ENCODE assay signal across 1 cellular context in genomic region chr15:65837301-65838283, GRCh38.
TF ChIP-seq lines count a peak whose summit lies in the region.

No MANE protein-coding gene starts in this region.

TF ChIP-seq in K562, 482 proteins besides CTCF, POLR2A, EP300 and RAD21 (continued from another document and continues in another):
- no peak for TF ChIP-seq ARID4B (CRISPR knock-in tag; IDR thresholded peaks at IDR 0.05)
- no peak for TF ChIP-seq CEBPB (tag; IDR thresholded peaks at IDR 0.05)
- TF ChIP-seq MAX (CRISPR knock-in tag; IDR thresholded peaks at IDR 0.05), result no peak
- TF ChIP-seq PKNOX1 (IDR thresholded peaks at IDR 0.05), result peak; percentile 46; the same call in 1 of the 2 replicates
- no peak for TF ChIP-seq ZSCAN29 (IDR thresholded peaks at IDR 0.05)
- TF ChIP-seq NONO (IDR thresholded peaks at IDR 0.05; ENCODE audit: low read depth in 2 of 2, low read length in 1 of 2), result no peak
- TF ChIP-seq NFE2 (IDR thresholded peaks at IDR 0.05; ENCODE audit: low read depth), result peak; percentile 72
- TF ChIP-seq ZNF551 (CRISPR knock-in tag; IDR thresholded peaks at IDR 0.05), result no peak
- TF ChIP-seq UBTF (IDR thresholded peaks at IDR 0.05; ENCODE audit: borderline replicate concordance in 1 of 2, low read depth in 2 of 2, low read length in 2 of 2), result 0 out of 4 replicates have a peak, but pooled peaks of 1 of the 2 experiments have one; percentile 69
- 0 out of 2 replicates have a peak, but pooled peaks have one; percentile 66 for TF ChIP-seq NCOA1 (IDR thresholded peaks at IDR 0.05; ENCODE audit: low read depth)
- TF ChIP-seq SRF (CRISPR knock-in tag; IDR thresholded peaks at IDR 0.05), result no peak
- TF ChIP-seq POLR2H (tag; IDR thresholded peaks at IDR 0.05; ENCODE audit: low read depth), result no peak
- peak; percentile 82 for TF ChIP-seq ARID2 (IDR thresholded peaks at IDR 0.05)
- TF ChIP-seq, protein P1, sequence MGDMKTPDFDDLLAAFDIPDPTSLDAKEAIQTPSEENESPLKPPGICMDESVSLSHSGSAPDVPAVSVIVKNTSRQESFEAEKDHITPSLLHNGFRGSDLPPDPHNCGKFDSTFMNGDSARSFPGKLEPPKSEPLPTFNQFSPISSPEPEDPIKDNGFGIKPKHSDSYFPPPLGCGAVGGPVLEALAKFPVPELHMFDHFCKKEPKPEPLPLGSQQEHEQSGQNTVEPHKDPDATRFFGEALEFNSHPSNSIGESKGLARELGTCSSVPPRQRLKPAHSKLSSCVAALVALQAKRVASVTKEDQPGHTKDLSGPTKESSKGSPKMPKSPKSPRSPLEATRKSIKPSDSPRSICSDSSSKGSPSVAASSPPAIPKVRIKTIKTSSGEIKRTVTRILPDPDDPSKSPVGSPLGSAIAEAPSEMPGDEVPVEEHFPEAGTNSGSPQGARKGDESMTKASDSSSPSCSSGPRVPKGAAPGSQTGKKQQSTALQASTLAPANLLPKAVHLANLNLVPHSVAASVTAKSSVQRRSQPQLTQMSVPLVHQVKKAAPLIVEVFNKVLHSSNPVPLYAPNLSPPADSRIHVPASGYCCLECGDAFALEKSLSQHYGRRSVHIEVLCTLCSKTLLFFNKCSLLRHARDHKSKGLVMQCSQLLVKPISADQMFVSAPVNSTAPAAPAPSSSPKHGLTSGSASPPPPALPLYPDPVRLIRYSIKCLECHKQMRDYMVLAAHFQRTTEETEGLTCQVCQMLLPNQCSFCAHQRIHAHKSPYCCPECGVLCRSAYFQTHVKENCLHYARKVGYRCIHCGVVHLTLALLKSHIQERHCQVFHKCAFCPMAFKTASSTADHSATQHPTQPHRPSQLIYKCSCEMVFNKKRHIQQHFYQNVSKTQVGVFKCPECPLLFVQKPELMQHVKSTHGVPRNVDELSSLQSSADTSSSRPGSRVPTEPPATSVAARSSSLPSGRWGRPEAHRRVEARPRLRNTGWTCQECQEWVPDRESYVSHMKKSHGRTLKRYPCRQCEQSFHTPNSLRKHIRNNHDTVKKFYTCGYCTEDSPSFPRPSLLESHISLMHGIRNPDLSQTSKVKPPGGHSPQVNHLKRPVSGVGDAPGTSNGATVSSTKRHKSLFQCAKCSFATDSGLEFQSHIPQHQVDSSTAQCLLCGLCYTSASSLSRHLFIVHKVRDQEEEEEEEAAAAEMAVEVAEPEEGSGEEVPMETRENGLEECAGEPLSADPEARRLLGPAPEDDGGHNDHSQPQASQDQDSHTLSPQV (IDR thresholded peaks at IDR 0.05), result peak; percentile 79
- TF ChIP-seq CBX1 (IDR thresholded peaks at IDR 0.05; ENCODE audit: low read depth), result no peak
- TF ChIP-seq TCFL5 (CRISPR knock-in tag; conservative IDR thresholded peaks at IDR 0.05), result no peak
- no peak for TF ChIP-seq MTF1 (CRISPR knock-in tag; IDR thresholded peaks at IDR 0.05; ENCODE audit: borderline replicate concordance)
- peak; percentile 98 for TF ChIP-seq DPF2 (IDR thresholded peaks at IDR 0.05)
- TF ChIP-seq HINFP (tag; conservative IDR thresholded peaks at IDR 0.05; ENCODE audit: low read depth), result no peak
- TF ChIP-seq GTF2E2 (tag; IDR thresholded peaks at IDR 0.05), result peak; percentile 76; the same call in 1 of the 2 replicates
- TF ChIP-seq, protein P2, sequence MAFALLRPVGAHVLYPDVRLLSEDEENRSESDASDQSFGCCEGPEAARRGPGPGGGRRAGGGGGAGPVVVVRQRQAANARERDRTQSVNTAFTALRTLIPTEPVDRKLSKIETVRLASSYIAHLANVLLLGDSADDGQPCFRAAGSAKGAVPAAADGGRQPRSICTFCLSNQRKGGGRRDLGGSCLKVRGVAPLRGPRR (CRISPR knock-in tag; IDR thresholded peaks at IDR 0.05), result no peak
- TF ChIP-seq ZC3H11A (IDR thresholded peaks at IDR 0.05; ENCODE audit: low read depth, low read length), result no peak
- TF ChIP-seq TOE1 (IDR thresholded peaks at IDR 0.05; ENCODE audit: borderline replicate concordance), result peak; percentile 80; the same call in 1 of the 2 replicates
- TF ChIP-seq TOE1 (CRISPR knock-in tag; IDR thresholded peaks at IDR 0.05; ENCODE audit: borderline replicate concordance, low read depth), result no peak
- TF ChIP-seq ASH1L (IDR thresholded peaks at IDR 0.05; ENCODE audit: borderline replicate concordance, low read depth, partially characterized antibody), result peak; percentile 59
- TF ChIP-seq, protein P3, sequence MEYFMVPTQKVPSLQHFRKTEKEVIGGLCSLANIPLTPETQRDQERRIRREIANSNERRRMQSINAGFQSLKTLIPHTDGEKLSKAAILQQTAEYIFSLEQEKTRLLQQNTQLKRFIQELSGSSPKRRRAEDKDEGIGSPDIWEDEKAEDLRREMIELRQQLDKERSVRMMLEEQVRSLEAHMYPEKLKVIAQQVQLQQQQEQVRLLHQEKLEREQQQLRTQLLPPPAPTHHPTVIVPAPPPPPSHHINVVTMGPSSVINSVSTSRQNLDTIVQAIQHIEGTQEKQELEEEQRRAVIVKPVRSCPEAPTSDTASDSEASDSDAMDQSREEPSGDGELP (CRISPR knock-in tag; IDR thresholded peaks at IDR 0.05; ENCODE audit: borderline replicate concordance), result no peak
- peak; percentile 96 for TF ChIP-seq GATAD2A (IDR thresholded peaks at IDR 0.05)
- TF ChIP-seq TAF7 (tag; IDR thresholded peaks at IDR 0.05), result peak; percentile 63
- TF ChIP-seq, protein P4, sequence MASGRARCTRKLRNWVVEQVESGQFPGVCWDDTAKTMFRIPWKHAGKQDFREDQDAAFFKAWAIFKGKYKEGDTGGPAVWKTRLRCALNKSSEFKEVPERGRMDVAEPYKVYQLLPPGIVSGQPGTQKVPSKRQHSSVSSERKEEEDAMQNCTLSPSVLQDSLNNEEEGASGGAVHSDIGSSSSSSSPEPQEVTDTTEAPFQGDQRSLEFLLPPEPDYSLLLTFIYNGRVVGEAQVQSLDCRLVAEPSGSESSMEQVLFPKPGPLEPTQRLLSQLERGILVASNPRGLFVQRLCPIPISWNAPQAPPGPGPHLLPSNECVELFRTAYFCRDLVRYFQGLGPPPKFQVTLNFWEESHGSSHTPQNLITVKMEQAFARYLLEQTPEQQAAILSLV (tag; IDR thresholded peaks at IDR 0.05), result no peak
- no peak for TF ChIP-seq MCM5 (IDR thresholded peaks at IDR 0.05; ENCODE audit: low read depth)
- peak; percentile 51 for TF ChIP-seq PRDM10 (IDR thresholded peaks at IDR 0.05; ENCODE audit: partially characterized antibody)
- TF ChIP-seq RBM25 (IDR thresholded peaks at IDR 0.05; ENCODE audit: low read depth, low read length, severe bottlenecking), result no peak
- peak; percentile 66; the same call in 1 of the 2 replicates for TF ChIP-seq NKRF (IDR thresholded peaks at IDR 0.05; ENCODE audit: borderline replicate concordance)
- TF ChIP-seq EHMT2 (IDR thresholded peaks at IDR 0.05), result peak; percentile 91
- TF ChIP-seq SMAD4 (CRISPR knock-in tag; conservative IDR thresholded peaks at IDR 0.05), result 0 out of 2 replicates have a peak, but pooled peaks have one; percentile 51
- TF ChIP-seq ZNF589 (CRISPR knock-in tag; IDR thresholded peaks at IDR 0.05; ENCODE audit: low read depth), result peak; percentile 80; the same call in 1 of the 2 replicates
- TF ChIP-seq ZNF140 (CRISPR knock-in tag; IDR thresholded peaks at IDR 0.05), result no peak
